14 cellular contexts compared by ENCODE assay signal in the genomic region with DNA sequence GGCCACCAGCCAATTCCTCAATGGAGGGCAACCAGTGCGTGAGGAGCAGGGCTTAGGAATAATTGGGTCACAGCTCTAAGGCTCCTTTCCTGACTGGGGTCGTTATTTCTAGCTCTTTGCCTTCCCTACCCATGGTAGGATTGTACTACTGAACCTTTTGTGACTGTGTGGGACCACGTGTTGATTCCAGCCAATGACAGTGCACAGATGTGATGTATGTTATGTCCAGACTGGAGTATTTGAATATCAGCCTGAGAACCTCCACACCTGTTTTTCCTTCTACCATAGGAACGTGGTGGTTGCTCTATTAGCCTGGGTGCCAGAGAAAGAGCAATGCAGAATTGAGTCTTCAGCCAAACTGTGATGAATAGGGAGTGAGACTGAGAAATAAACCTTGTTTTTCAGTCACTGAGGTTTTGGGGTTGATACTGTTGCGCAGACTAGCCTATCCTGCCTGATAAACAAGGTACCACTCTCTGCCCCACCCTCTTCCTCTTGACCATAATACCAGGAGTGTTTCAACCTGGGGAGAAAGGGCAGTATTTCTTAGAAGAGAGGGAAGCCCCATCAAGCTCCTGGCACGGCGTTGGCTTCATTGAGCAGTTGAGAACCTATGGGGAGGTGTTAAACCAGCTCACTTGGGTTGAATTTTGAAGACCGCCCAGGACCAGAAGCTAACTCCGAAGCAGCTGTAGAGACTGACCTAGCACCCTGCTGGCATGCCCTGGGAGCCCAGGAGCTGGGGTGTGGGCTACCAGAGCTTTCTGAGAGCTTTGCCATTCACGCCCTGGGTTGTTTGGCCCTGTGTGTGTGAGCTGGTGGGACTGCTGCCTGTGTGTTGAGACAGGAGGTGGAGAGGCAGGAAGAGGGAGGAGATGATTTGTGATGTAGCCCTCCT.
DNase-seq lines count a peak whose midpoint lies in the region; ATAC-seq and TF ChIP-seq lines count a peak whose summit lies in the region.
"Had no signal": no experiment of that assay in that cellular context is flagged by ENCODE, and none has a peak within 500 bp of the region (broad histone marks: within the 10 kb centered on the region; RNA-seq: fewer than 3 reads in every experiment).

No MANE protein-coding gene starts in this region.

- H3K27ac ChIP-seq in DND-41 (ENCODE audit: low read length) = no peak overlapping the region
- H3K27ac ChIP-seq in mesendoderm (ENCODE audit: low read depth, low read length) = no peak overlapping the region
- no peak overlapping the region for H3K27ac ChIP-seq in gastrocnemius medialis
- no peak overlapping the region for H3K27ac ChIP-seq in endodermal cell (ENCODE audit: low read depth, low read length)
- H3K27ac ChIP-seq in MM.1S (ENCODE audit: low read length) = no peak overlapping the region
- H3K27ac ChIP-seq: epithelial cell of prostate, hepatocyte had no signal

- in situ Hi-C loops in gastrocnemius medialis (cut with MboI; ENCODE audit: low sequenced_read_pairs in 4 of 4) = no loop called here

- H2BK120ac ChIP-seq in mesendoderm (ENCODE audit: low read depth, low read length) = no peak overlapping the region

- TF ChIP-seq POLR2A in gastrocnemius medialis (IDR thresholded peaks at IDR 0.05) = no peak

- no peak for TF ChIP-seq CTCF in DND-41 (IDR thresholded peaks at IDR 0.05; ENCODE audit: borderline replicate concordance, extremely low read depth, low read length, poor library complexity, severe bottlenecking)
- TF ChIP-seq CTCF in gastrocnemius medialis (IDR thresholded peaks at IDR 0.05 in 4 of 5, conservative IDR thresholded peaks at IDR 0.05 in 1 of 5) = no peak
- TF ChIP-seq CTCF in endodermal cell (conservative IDR thresholded peaks at IDR 0.05) = no peak
- no peak for TF ChIP-seq CTCF in MM.1S (IDR thresholded peaks at IDR 0.05; ENCODE audit: low read length)

- H3K9me3 ChIP-seq in DND-41 (ENCODE audit: insufficient read depth, low read length, severe bottlenecking) = no peaks in the 10 kb centered on the region
- H3K9me3 ChIP-seq in gastrocnemius medialis = no peaks in the 10 kb centered on the region
- peaks cover 4% of the 10 kb centered on the region for H3K9me3 ChIP-seq in endodermal cell (ENCODE audit: control insufficient read depth, low read length)
- H3K9me3 ChIP-seq in MM.1S (replicated peaks; ENCODE audit: insufficient read depth, low read length) = no peaks in the 10 kb centered on the region

- no peaks in the 10 kb centered on the region for H3K79me1 ChIP-seq in mesendoderm (ENCODE audit: low read length)

- peak overlapping the region; percentile 56 for H2AK5ac ChIP-seq in mesendoderm (ENCODE audit: low read length)

- H4K5ac ChIP-seq in mesendoderm (ENCODE audit: low read length) = no peak overlapping the region

- peak overlapping the region; percentile 19; the same call in 1 of the 2 replicates for H2AFZ ChIP-seq in DND-41 (ENCODE audit: low read depth, low read length)
- H2AFZ ChIP-seq in MM.1S (ENCODE audit: low read length) = no peak overlapping the region
- H2AFZ ChIP-seq: hepatocyte had no signal

- no peak overlapping the region for H3K23ac ChIP-seq in mesendoderm (ENCODE audit: low read length)

- peaks cover 11% of the 10 kb centered on the region for H3K27me3 Mint-ChIP-seq in endodermal cell (ENCODE audit: insufficient read depth)

- H3K4me3 ChIP-seq in DND-41 (ENCODE audit: low read depth in 1 of 2, low read length in 2 of 2) (no peak overlapping the region), mesendoderm (ENCODE audit: low read length) (no peak overlapping the region), gastrocnemius medialis (no peak overlapping the region), endodermal cell (ENCODE audit: low read length) (no peak overlapping the region), MM.1S (ENCODE audit: low read length) (no peak overlapping the region)
- H3K4me3 ChIP-seq: hepatocyte had no signal

- H3K4me1 Mint-ChIP-seq in endodermal cell = peaks cover 61% of the 10 kb centered on the region

- H3K4me1 ChIP-seq in DND-41 (ENCODE audit: insufficient read depth, low read length) (peaks cover 18% of the 10 kb centered on the region), mesendoderm (ENCODE audit: control insufficient read depth, low read depth, low read length) (peaks cover 12% of the 10 kb centered on the region), gastrocnemius medialis (peaks cover 4 to 9% of the 10 kb centered on the region in 2 donors), endodermal cell (ENCODE audit: control insufficient read depth, insufficient read depth, low read length) (peaks cover 24% of the 10 kb centered on the region), MM.1S (ENCODE audit: low read length) (no peaks in the 10 kb centered on the region)

- H3K4me2 ChIP-seq in DND-41 (ENCODE audit: insufficient read depth, low read length) = no peak overlapping the region
- H3K4me2 ChIP-seq in mesendoderm (ENCODE audit: low read length) = no peak overlapping the region
- H3K4me2 ChIP-seq in MM.1S (ENCODE audit: low read depth, low read length) = no peak overlapping the region
- H3K4me2 ChIP-seq: hepatocyte had no signal

- no peaks in the 10 kb centered on the region for H3K79me2 ChIP-seq in DND-41 (ENCODE audit: insufficient read depth, low read length)
- H3K79me2 ChIP-seq in mesendoderm (ENCODE audit: control insufficient read depth, insufficient read depth, low read length) = no peaks in the 10 kb centered on the region
- no peaks in the 10 kb centered on the region for H3K79me2 ChIP-seq in MM.1S (ENCODE audit: low read length)
- H3K79me2 ChIP-seq: hepatocyte had no signal

- no peaks in the 10 kb centered on the region for H3K36me3 Mint-ChIP-seq in endodermal cell (ENCODE audit: low read depth)

- no peaks in the 10 kb centered on the region for H4K20me1 ChIP-seq in DND-41 (ENCODE audit: insufficient read depth, low read length)
- no peaks in the 10 kb centered on the region for H4K20me1 ChIP-seq in MM.1S (ENCODE audit: insufficient read depth, low read length)

- H3K4me3 Mint-ChIP-seq in endodermal cell = no peak overlapping the region

- H3K9me3 Mint-ChIP-seq in endodermal cell = peaks cover 4% of the 10 kb centered on the region

- H3K9me2 ChIP-seq in MM.1S (replicated peaks; ENCODE audit: insufficient read depth, low read length) = no peaks in the 10 kb centered on the region

- no peak overlapping the region for H3K18ac ChIP-seq in mesendoderm (ENCODE audit: low read length)

- intact Hi-C loops in gastrocnemius medialis (cut with DNase I; ENCODE audit: low total_unique reads) = no loop called here

- ATAC-seq in DND-41 (ENCODE audit: insufficient read depth, low read depth) (peak; percentile 71), gastrocnemius medialis (no peak)

- H3K9ac ChIP-seq in DND-41 (ENCODE audit: low read depth, low read length) (no peak overlapping the region), mesendoderm (ENCODE audit: low read length) (no peak overlapping the region), endodermal cell (ENCODE audit: extremely low read depth, low read length, poor library complexity, severe bottlenecking) (no peak overlapping the region), MM.1S (ENCODE audit: low read length) (no peak overlapping the region)

- no peak overlapping the region for H2BK15ac ChIP-seq in mesendoderm (replicated peaks; ENCODE audit: low read depth)

- H3K27me3 ChIP-seq in DND-41 (ENCODE audit: insufficient read depth, low read length, poor library complexity) (no peaks in the 10 kb centered on the region), mesendoderm (ENCODE audit: insufficient read depth, low read length, poor library complexity) (no peaks in the 10 kb centered on the region), gastrocnemius medialis (peaks cover 0 to 5% (median 4%) of the 10 kb centered on the region in 3 donors), endodermal cell (ENCODE audit: control insufficient read depth, insufficient read depth, low read length, poor library complexity, severe bottlenecking) (no peaks in the 10 kb centered on the region), MM.1S (replicated peaks; ENCODE audit: insufficient read depth, low read length) (no peaks in the 10 kb centered on the region)
- H3K27me3 ChIP-seq: hepatocyte had no signal

- no peak overlapping the region for H3K4ac ChIP-seq in mesendoderm (ENCODE audit: low read depth, low read length)

- H3K36me3 ChIP-seq in DND-41 (ENCODE audit: insufficient read depth, low read length) (no peaks in the 10 kb centered on the region), mesendoderm (ENCODE audit: control insufficient read depth, insufficient read depth, low read length) (no peaks in the 10 kb centered on the region), gastrocnemius medialis (no peaks in the 10 kb centered on the region), endodermal cell (ENCODE audit: control insufficient read depth, insufficient read depth, low read length) (no peaks in the 10 kb centered on the region), MM.1S (replicated peaks; ENCODE audit: insufficient read depth, low read length) (no peaks in the 10 kb centered on the region)

- no peaks in the 10 kb centered on the region for H3F3A ChIP-seq in MM.1S (ENCODE audit: insufficient read depth, low read length)

- no peak overlapping the region for H4K8ac ChIP-seq in mesendoderm (ENCODE audit: low read depth, low read length)

- DNase-seq in DND-41 (no peak), NCI-H226 (peak; percentile 49), activated T-helper 1 cell treated with Interleukin-2 at 50 U/mL for 16 hours (ENCODE audit: low read depth) (peak; percentile 22), mesendoderm (peak; percentile 37), gastrocnemius medialis (no peak), DMS79 treated with DMSO at 0.1 percent for 48 hours (lab: John Stamatoyannopoulos, UW) (no peak), endodermal cell (no peak), MM.1S (no peak)
- DNase-seq: mammary epithelial cell; NCI-H774; stimulated activated CD4-positive, alpha-beta T cell treated with anti-CD3 and anti-CD28 coated beads, Interleukin-1b, Interleukin-23, amount 100 ng/mL, for 48 hours had no signal

- H3K56ac ChIP-seq in mesendoderm (ENCODE audit: low read length) = no peak overlapping the region

- H3K27ac Mint-ChIP-seq in endodermal cell = no peak overlapping the region
- H3K27ac Mint-ChIP-seq: progenitor cell of endocrine pancreas had no signal

- no peak overlapping the region for H2BK5ac ChIP-seq in mesendoderm (ENCODE audit: low read length)

- WGBS in mesendoderm (ENCODE audit: extremely low coverage, insufficient coverage, low lambda C conversion rate) = no CpG with 5 or more reads among the region's 10 CpGs
- WGBS in endodermal cell (ENCODE audit: insufficient coverage in 1 of 2, insufficient read length in 1 of 2), 2 experiments = 93 to 94% methylated on average over 5 to 10 of the region's 10 CpGs

Comparison
In these comparisons a context has a peak if more than half of its experiments do, and no peak if none do; other contexts are left out.
1. DNase-seq: peak in NCI-H226 (single experiment), activated T-helper 1 cell treated with Interleukin-2 at 50 U/mL for 16 hours (single experiment) and mesendoderm (single experiment); none in DND-41 (single experiment), gastrocnemius medialis (0 of 2), DMS79 treated with DMSO at 0.1 percent for 48 hours (single experiment), endodermal cell (single experiment) and MM.1S (single experiment).